ENCODE assay signal across 22 cellular contexts in the genomic region with DNA sequence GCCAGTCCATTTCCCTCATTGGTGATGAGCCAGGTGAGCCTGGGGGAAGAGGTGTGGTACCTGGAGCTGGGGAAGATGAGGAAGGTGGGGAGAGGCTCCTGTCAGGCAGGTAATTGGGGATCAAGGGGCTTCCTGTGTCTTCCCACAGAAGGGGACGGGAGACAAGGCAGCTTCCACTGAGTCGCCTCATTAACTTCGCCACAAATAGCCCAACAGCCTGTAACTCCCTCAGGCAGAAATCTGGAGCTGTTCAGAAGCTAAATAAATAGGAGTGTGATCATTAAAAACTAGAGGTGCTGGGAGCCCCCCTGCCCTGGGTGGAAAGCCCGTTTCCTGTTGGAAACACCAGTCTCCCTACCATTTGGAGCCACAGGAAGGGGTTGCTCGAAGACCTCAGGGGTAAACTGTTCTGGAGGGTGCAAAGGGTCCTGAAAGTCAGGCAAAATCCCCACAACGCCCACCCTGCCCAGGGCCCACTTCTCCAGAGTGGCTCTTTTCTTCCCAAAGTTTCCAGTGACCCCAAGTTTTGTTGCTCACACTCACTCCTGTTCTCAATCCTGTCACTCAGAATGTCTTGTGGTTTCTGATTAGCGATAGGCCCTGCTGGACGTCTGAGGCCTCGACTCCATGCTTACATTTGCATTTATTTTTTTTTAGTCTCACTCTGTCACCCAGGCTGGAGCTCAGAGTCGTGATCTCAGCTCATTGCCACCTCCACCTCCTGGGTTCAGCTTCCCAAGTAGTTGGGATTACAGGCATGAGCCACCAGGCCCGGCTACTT. TPM values are rescaled to one million over a fixed set of nuclear protein-coding genes. Genes with fewer than 3 reads are reported as not detected.
DNase-seq lines count a peak whose midpoint lies in the region; ATAC-seq and TF ChIP-seq lines count a peak whose summit lies in the region.
"Had no signal": no experiment of that assay in that cellular context is flagged by ENCODE, and none has a peak within 500 bp of the region (broad histone marks: within the 10 kb centered on the region; RNA-seq: fewer than 3 reads in every experiment).

No MANE protein-coding gene starts in this region.

- H3K9me3 Mint-ChIP-seq in endodermal cell, result no peaks in the 10 kb centered on the region
- H3K9me3 Mint-ChIP-seq: activated T-cell treated with anti-CD3 and anti-CD28 coated beads, Interleukin-2, amount 50 U/mL, for 24 hours; CD4-positive, alpha-beta T cell had no signal

- H3K79me2 ChIP-seq in SK-N-SH (ENCODE audit: insufficient read depth), result peaks cover 77% of the 10 kb centered on the region
- peaks cover 25% of the 10 kb centered on the region for H3K79me2 ChIP-seq in osteoblast (ENCODE audit: insufficient read depth, low read length)

- no peak for TF ChIP-seq EP300 in SK-N-SH (IDR thresholded peaks at IDR 0.05; ENCODE audit: borderline replicate concordance in 1 of 2, low read depth in 1 of 2, low read length in 1 of 2)

- no peak overlapping the region for H3K4me3 Mint-ChIP-seq in endodermal cell
- H3K4me3 Mint-ChIP-seq: activated T-cell treated with anti-CD3 and anti-CD28 coated beads, Interleukin-2, amount 50 U/mL, for 24 hours; CD4-positive, alpha-beta T cell had no signal

- intact Hi-C loops in aorta (cut with DNase I), result no loop called here

- H3K9me2 ChIP-seq in SK-N-SH, result no peaks in the 10 kb centered on the region

- DNase-seq in SK-N-SH (no peak), RPMI7951 (ENCODE audit: low read depth) (peak; percentile 41), endodermal cell (no peak), osteoblast (ENCODE audit: insufficient read length, low spot score, missing footprints) (peak; percentile 78), aorta (no peak)
- DNase-seq: 8988T; activated CD4-positive, alpha-beta T cell treated with anti-CD3 and anti-CD28 coated beads for 48 hours; activated gamma-delta T cell; activated T-cell treated with anti-CD3 and anti-CD28 coated beads, Interleukin-2, amount 50 U/mL, for 24 hours; body of pancreas; CD4-positive, alpha-beta T cell; NCI-H1105; NCI-H2029; NCI-H2227 treated with DMSO at 0.1 percent for 48 hours; SJCRH30; stimulated activated naive CD8-positive, alpha-beta T cell treated with anti-CD3 and anti-CD28 coated beads, Interleukin-15, Interleukin-2, amounts not matched to agents 100 U/mL and 50 U/mL, for 24 hours had no signal

- peak overlapping the region; percentile 3 to 100 for H3K27ac ChIP-seq in SK-N-SH (ENCODE audit: low read depth in 2 of 2, low read length in 1 of 2)
- H3K27ac ChIP-seq in endodermal cell (ENCODE audit: low read depth, low read length), result peak overlapping the region; percentile 49
- no peak overlapping the region for H3K27ac ChIP-seq in osteoblast (ENCODE audit: low read depth, low read length)
- no peak overlapping the region for H3K27ac ChIP-seq in aorta (ENCODE audit: low read depth in 1 of 2, low read length in 2 of 2)
- H3K27ac ChIP-seq: body of pancreas, neutrophil, SJCRH30 had no signal

- no peak for TF ChIP-seq RAD21 in SK-N-SH (IDR thresholded peaks at IDR 0.05; ENCODE audit: low read length)

- no peaks in the 10 kb centered on the region for H3K36me3 Mint-ChIP-seq in endodermal cell (ENCODE audit: low read depth)

- no peak overlapping the region for H2AFZ ChIP-seq in SK-N-SH (ENCODE audit: low read depth)
- no peak overlapping the region for H2AFZ ChIP-seq in osteoblast (ENCODE audit: low read length)

- H3K4me1 ChIP-seq in SK-N-SH (ENCODE audit: control insufficient read depth in 1 of 2, insufficient read depth in 2 of 2, low read depth in 1 of 2, low read length in 1 of 2) (peaks cover 92 to 96% of the 10 kb centered on the region in 2 experiments), endodermal cell (ENCODE audit: control insufficient read depth, insufficient read depth, low read length) (peaks cover 19% of the 10 kb centered on the region), osteoblast (ENCODE audit: insufficient read depth, low read length) (peaks cover 81% of the 10 kb centered on the region), aorta (ENCODE audit: control insufficient read depth in 1 of 2, insufficient read depth in 2 of 2, low read length in 2 of 2) (no peaks in the 10 kb centered on the region)

- H3K9me3 ChIP-seq in SK-N-SH, result no peaks in the 10 kb centered on the region
- no peaks in the 10 kb centered on the region for H3K9me3 ChIP-seq in endodermal cell (ENCODE audit: control insufficient read depth, low read length)
- H3K9me3 ChIP-seq in osteoblast (ENCODE audit: low read depth, low read length), result no peaks in the 10 kb centered on the region
- H3K9me3 ChIP-seq in aorta (ENCODE audit: control insufficient read depth, low read length), result no peaks in the 10 kb centered on the region
- H3K9me3 ChIP-seq: body of pancreas, neutrophil, SJCRH30 had no signal

- CTCF ChIA-PET in SK-N-SH (lab: Yijun Ruan, JAX), result interaction anchor here (0.6 to 12.0 kb wide), 9 partner anchors 12 to 765 kb away, joined by 3 to 71 read pairs (median 4); no protein-coding TSS in a partner anchor

- H4K20me1 ChIP-seq in SK-N-SH (ENCODE audit: insufficient read depth) (peaks cover 13% of the 10 kb centered on the region), osteoblast (ENCODE audit: insufficient read depth, low read length) (no peaks in the 10 kb centered on the region)

- ATAC-seq in SK-N-SH treated with all-trans-retinoic acid at 6 μM for 48 hours, result no peak
- ATAC-seq in HG02759 (IDR thresholded peaks at IDR 0.05; ENCODE audit: unreplicated experiment), result no peak
- ATAC-seq in HG03097 (IDR thresholded peaks at IDR 0.05; ENCODE audit: low FRiP score, unreplicated experiment), result no peak
- no peak for ATAC-seq in aorta (ENCODE audit: low FRiP score)
- ATAC-seq: body of pancreas; stimulated activated naive CD8-positive, alpha-beta T cell treated with anti-CD3 and anti-CD28 coated beads, Interleukin-15, Interleukin-2, amounts not matched to agents 100 U/mL and 50 U/mL, for 24 hours had no signal

- H3K4me1 Mint-ChIP-seq in endodermal cell, result peaks cover 31% of the 10 kb centered on the region

- H3K4me2 ChIP-seq in SK-N-SH, result no peak overlapping the region
- peak overlapping the region; percentile 7 for H3K4me2 ChIP-seq in osteoblast (ENCODE audit: insufficient read depth, low read length)

- H3K9ac ChIP-seq in SK-N-SH (no peak overlapping the region), endodermal cell (ENCODE audit: extremely low read depth, low read length, poor library complexity, severe bottlenecking) (no peak overlapping the region)

- peak overlapping the region; percentile 40 for H3K27ac Mint-ChIP-seq in endodermal cell
- H3K27ac Mint-ChIP-seq: activated T-cell treated with anti-CD3 and anti-CD28 coated beads, Interleukin-2, amount 50 U/mL, for 24 hours; CD4-positive, alpha-beta T cell; progenitor cell of endocrine pancreas had no signal

- POLR2A ChIA-PET in SK-N-SH (lab: Yijun Ruan, JAX), result interaction anchor here (0.8 to 7.3 kb wide), 3 partner anchors 23 to 38 kb away, joined by 3 to 65 read pairs (median 4); a partner anchor contains a TSS

- H3F3A ChIP-seq in SK-N-SH (replicated peaks; ENCODE audit: insufficient read depth), result peaks cover 48% of the 10 kb centered on the region

- no peaks in the 10 kb centered on the region for H3K27me3 ChIP-seq in SK-N-SH (ENCODE audit: insufficient read depth)
- H3K27me3 ChIP-seq in endodermal cell (ENCODE audit: control insufficient read depth, insufficient read depth, low read length, poor library complexity, severe bottlenecking), result no peaks in the 10 kb centered on the region
- no peaks in the 10 kb centered on the region for H3K27me3 ChIP-seq in osteoblast (ENCODE audit: insufficient read depth, low read length)
- H3K27me3 ChIP-seq in aorta (ENCODE audit: control insufficient read depth in 1 of 2, insufficient read depth in 2 of 2, low read length in 1 of 2), result no peaks in the 10 kb centered on the region
- H3K27me3 ChIP-seq: body of pancreas, neutrophil, SJCRH30 had no signal

- H3K36me3 ChIP-seq in SK-N-SH (replicated peaks in 1 of 2; ENCODE audit: control insufficient read depth in 1 of 2, insufficient read depth in 2 of 2, low read length in 1 of 2) (no peaks in the 10 kb centered on the region), endodermal cell (ENCODE audit: control insufficient read depth, insufficient read depth, low read length) (no peaks in the 10 kb centered on the region), osteoblast (ENCODE audit: insufficient read depth, low read length) (no peaks in the 10 kb centered on the region), aorta (ENCODE audit: control insufficient read depth in 1 of 2, insufficient read depth in 2 of 2, low read length in 1 of 2) (no peaks in the 10 kb centered on the region)
- H3K36me3 ChIP-seq: neutrophil, SJCRH30 had no signal

- no peaks in the 10 kb centered on the region for H3K27me3 Mint-ChIP-seq in endodermal cell (ENCODE audit: insufficient read depth)

- no peak for TF ChIP-seq CTCF in SK-N-SH (IDR thresholded peaks at IDR 0.05)
- TF ChIP-seq CTCF in endodermal cell (conservative IDR thresholded peaks at IDR 0.05), result no peak
- no peak for TF ChIP-seq CTCF in osteoblast (IDR thresholded peaks at IDR 0.05; ENCODE audit: extremely low read depth, low read depth, low read length)

- WGBS in SK-N-SH (ENCODE audit: low lambda C conversion rate), result 77% methylated on average over 10 of the region's 11 CpGs
- 87% methylated on average over 7 to 11 of the region's 11 CpGs for WGBS in endodermal cell (ENCODE audit: insufficient coverage in 1 of 2, insufficient read length in 1 of 2), 2 experiments
- 86% methylated on average over 11 of the region's 11 CpGs for WGBS in aorta, 2 donors

- H3K4me3 ChIP-seq in SK-N-SH (ENCODE audit: low read depth in 2 of 2, low read length in 1 of 2) (no peak overlapping the region), endodermal cell (ENCODE audit: low read length) (no peak overlapping the region), osteoblast (ENCODE audit: insufficient read depth, low read length) (no peak overlapping the region), aorta (ENCODE audit: low read length in 2 of 2) (no peak overlapping the region)
- H3K4me3 ChIP-seq: body of pancreas, SJCRH30 had no signal

TF ChIP-seq in SK-N-SH, 30 proteins besides CTCF, POLR2A, EP300 and RAD21:
- no peak for TF ChIP-seq MEF2A (IDR thresholded peaks at IDR 0.05; ENCODE audit: borderline replicate concordance, low read depth)

RNA-seq across cellular contexts. Expression of a gene that starts 25.7 kb away (rescaled TPM):
- 12.2 and 13.8 TPM in 2 replicates for polyA plus RNA-seq in SK-N-SH (2012; rRNA removed)
- 7.9 and 13.9 TPM in 2 replicates for polyA plus RNA-seq in SK-N-SH (2012; cell fraction: cytosol; rRNA removed)
- polyA plus RNA-seq in SK-N-SH (2012; cell fraction: nucleus; rRNA removed), result 19.4 and 24.8 TPM in 2 replicates
- total RNA-seq in RPMI7951 (2014; rRNA removed; shearing (Covaris generic)), result 19.3 and 25.3 TPM in 2 replicates
- 10 to 100 TPM in 1 of 2 donors, 1 to 10 TPM in 1; 9.7 to 14.5 TPM for total RNA-seq in endodermal cell
- 14.7 TPM for polyA plus RNA-seq in endodermal cell (2013, experiment 1 of 2)
- 13.2 TPM for polyA plus RNA-seq in endodermal cell (2013, experiment 2 of 2)
- total RNA-seq in osteoblast, result 90.8 and 135 TPM in 2 replicates
- total RNA-seq in aorta, result 10 to 100 TPM in 1 of 2 donors, 1 to 10 TPM in 1; 7.9 to 13.0 TPM
- polyA plus RNA-seq in aorta, result 1 to 10 TPM; 2.9 to 9.1 TPM
- total RNA-seq: T-helper 1 cell treated with Interleukin-12 subunit alpha and Interleukin-12 subunit beta and Interleukin-4 antibody, amounts not matched to agents 30 ng/mL and 1 ng/mL, for 36 hours had no signal

Comparison
In these comparisons a context has a peak if more than half of its experiments do, and no peak if none do; other contexts are left out.
1. DNase-seq: peak in RPMI7951 (single experiment) and osteoblast (single experiment); none in SK-N-SH (single experiment), endodermal cell (single experiment) and aorta (0 of 2).
2. H3K27ac ChIP-seq: peak in SK-N-SH (2 of 2) and endodermal cell (single experiment); none in osteoblast (single experiment) and aorta (0 of 2).